ENCODE assay signal across 1 cellular context in genomic region chr10:103186128-103186527, GRCh38.
A peak's percentile ranks its signal among the peaks of the same experiment; 100 is the strongest.
TF ChIP-seq lines count a peak whose summit lies in the region.

No MANE protein-coding gene starts in this region.

TF ChIP-seq in HEK293, 187 proteins besides CTCF, POLR2A, EP300 and RAD21:
- TF ChIP-seq ZNF174 (tag by site-specific recombination; IDR thresholded peaks at IDR 0.05): no peak
- TF ChIP-seq, protein P1, sequence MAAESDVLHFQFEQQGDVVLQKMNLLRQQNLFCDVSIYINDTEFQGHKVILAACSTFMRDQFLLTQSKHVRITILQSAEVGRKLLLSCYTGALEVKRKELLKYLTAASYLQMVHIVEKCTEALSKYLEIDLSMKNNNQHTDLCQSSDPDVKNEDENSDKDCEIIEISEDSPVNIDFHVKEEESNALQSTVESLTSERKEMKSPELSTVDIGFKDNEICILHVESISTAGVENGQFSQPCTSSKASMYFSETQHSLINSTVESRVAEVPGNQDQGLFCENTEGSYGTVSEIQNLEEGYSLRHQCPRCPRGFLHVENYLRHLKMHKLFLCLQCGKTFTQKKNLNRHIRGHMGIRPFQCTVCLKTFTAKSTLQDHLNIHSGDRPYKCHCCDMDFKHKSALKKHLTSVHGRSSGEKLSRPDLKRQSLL (tag by site-specific recombination; IDR thresholded peaks at IDR 0.05): peak; percentile 62; the same call in 1 of the 2 replicates
- TF ChIP-seq ZNF768 (tag by site-specific recombination; IDR thresholded peaks at IDR 0.05): no peak
TF ChIP-seq in HEK293: peak in this region for 1.
